In genomic region chr4:107130157-107130556, GRCh38 we compare ENCODE assay signal across 17 cellular contexts.
DNase-seq lines count a peak whose midpoint lies in the region; ATAC-seq and TF ChIP-seq lines count a peak whose summit lies in the region.
"Had no signal": no experiment of that assay in that cellular context is flagged by ENCODE, and none has a peak within 500 bp of the region (broad histone marks: within the 10 kb centered on the region; RNA-seq: fewer than 3 reads in every experiment).

No MANE protein-coding gene starts in this region.

- H4K8ac ChIP-seq in H9 (replicated peaks; ENCODE audit: insufficient read length, low read depth, low read length), result no peak overlapping the region

- no peak overlapping the region for H3K27ac ChIP-seq in H9 (ENCODE audit: insufficient read length, low read depth, low read length)
- H3K27ac ChIP-seq in hepatocyte, result peak overlapping the region; percentile 9
- no peak overlapping the region for H3K27ac ChIP-seq in osteoblast (ENCODE audit: low read depth, low read length)
- H3K27ac ChIP-seq: SJSA1 had no signal

- H4K20me1 ChIP-seq in H9 (ENCODE audit: control insufficient read depth, insufficient read depth, insufficient read length) (no peaks in the 10 kb centered on the region), hepatocyte (ENCODE audit: insufficient read depth, poor library complexity, severe bottlenecking) (no peaks in the 10 kb centered on the region), osteoblast (ENCODE audit: insufficient read depth, low read length) (no peaks in the 10 kb centered on the region)

- no peaks in the 10 kb centered on the region for H3K4me1 ChIP-seq in H9 (ENCODE audit: insufficient read depth, low read length)
- H3K4me1 ChIP-seq in hepatocyte (ENCODE audit: insufficient read depth), result no peaks in the 10 kb centered on the region
- H3K4me1 ChIP-seq in osteoblast (ENCODE audit: insufficient read depth, low read length), result peaks cover 31% of the 10 kb centered on the region
- H3K4me1 ChIP-seq: SJSA1 had no signal

- no peak overlapping the region for H2BK15ac ChIP-seq in H9 (ENCODE audit: low read depth, low read length)

- H3K79me2 ChIP-seq in H9 (ENCODE audit: insufficient read depth, low read length) (no peaks in the 10 kb centered on the region), hepatocyte (no peaks in the 10 kb centered on the region), osteoblast (ENCODE audit: insufficient read depth, low read length) (no peaks in the 10 kb centered on the region)

- H3K27ac Mint-ChIP-seq in H9 (no peak overlapping the region), chondrocyte (ENCODE audit: unreplicated experiment) (peak overlapping the region; percentile 88)
- H3K27ac Mint-ChIP-seq: B cell; CD4-positive, alpha-beta T cell had no signal

- no peak overlapping the region for H3K23ac ChIP-seq in H9 (ENCODE audit: insufficient read length, low read depth, low read length)

- H3K4me1 Mint-ChIP-seq in H9 (peaks cover 4 to 7% of the 10 kb centered on the region in 2 experiments), chondrocyte (ENCODE audit: low read depth) (peaks cover 78% of the 10 kb centered on the region)
- H3K4me1 Mint-ChIP-seq: B cell had no signal

- H3K4me3 Mint-ChIP-seq in H9, result no peak overlapping the region
- H3K4me3 Mint-ChIP-seq in chondrocyte (ENCODE audit: unreplicated experiment), result no peak overlapping the region
- H3K4me3 Mint-ChIP-seq: B cell; CD4-positive, alpha-beta T cell had no signal

- no peak overlapping the region for H2BK12ac ChIP-seq in H9 (ENCODE audit: insufficient read length, low read depth, low read length)

- no peak overlapping the region for H4K5ac ChIP-seq in H9 (ENCODE audit: insufficient read length, low read depth, low read length)

- H3K56ac ChIP-seq in H9 (ENCODE audit: insufficient read length, low read depth, low read length), result no peak overlapping the region

- TF ChIP-seq CTCF in H9 (conservative IDR thresholded peaks at IDR 0.05) (no peak), chondrocyte (IDR thresholded peaks at IDR 0.05) (no peak), hepatocyte (IDR thresholded peaks at IDR 0.05; ENCODE audit: poor library complexity) (no peak), osteoblast (IDR thresholded peaks at IDR 0.05; ENCODE audit: extremely low read depth, low read depth, low read length) (no peak)

- no peak overlapping the region for H3T11ph ChIP-seq in H9 (ENCODE audit: low read length)

- H2BK120ac ChIP-seq in H9 (ENCODE audit: low read depth, low read length, poor library complexity, severe bottlenecking), result no peak overlapping the region

- H3K36me3 ChIP-seq in hepatocyte (replicated peaks; ENCODE audit: insufficient read depth, low read depth), result no peaks in the 10 kb centered on the region
- H3K36me3 ChIP-seq in osteoblast (ENCODE audit: insufficient read depth, low read length), result no peaks in the 10 kb centered on the region
- H3K36me3 ChIP-seq: SJSA1 had no signal

- no peak overlapping the region for H3K18ac ChIP-seq in H9 (ENCODE audit: insufficient read length, low read depth, low read length)

- H3K4me3 ChIP-seq in hepatocyte (no peak overlapping the region), osteoblast (ENCODE audit: insufficient read depth, low read length) (no peak overlapping the region)
- H3K4me3 ChIP-seq: K562, SJSA1 had no signal

- H3K36me3 Mint-ChIP-seq in H9 (ENCODE audit: insufficient read depth in 1 of 3, low read depth in 3 of 3) (no peaks in the 10 kb centered on the region), chondrocyte (ENCODE audit: low read depth) (no peaks in the 10 kb centered on the region)

- H3K23me2 ChIP-seq in H9 (ENCODE audit: insufficient read length, low read depth, low read length, poor library complexity, severe bottlenecking), result no peaks in the 10 kb centered on the region

- no peak overlapping the region for H3K4ac ChIP-seq in H9 (ENCODE audit: low read depth, low read length)

- no peak overlapping the region for H2BK20ac ChIP-seq in H9 (ENCODE audit: low read depth, low read length, poor library complexity, severe bottlenecking)

- DNase-seq in H9, result no peak
- DNase-seq in chondrocyte (ENCODE audit: low spot score), result no peak
- no peak for DNase-seq in hepatocyte (ENCODE audit: low spot score)
- DNase-seq in pulmonary artery endothelial cell (ENCODE audit: low read depth, low spot score), result peak; percentile 81
- DNase-seq in osteoblast (ENCODE audit: insufficient read length, low spot score, missing footprints), result no peak
- DNase-seq in ACHN, result no peak
- DNase-seq in DMS53 treated with DMSO at 0.1 percent for 48 hours (lab: John Stamatoyannopoulos, UW; ENCODE audit: unreplicated experiment), result no peak
- DNase-seq: CD4-positive, alpha-beta T cell; NCI-H1436 treated with DMSO at 0.1 percent for 48 hours; NCI-H2081; NCI-H345; NCI-H69; PC-3 had no signal

- no peaks in the 10 kb centered on the region for H3K9me3 Mint-ChIP-seq in H9
- peaks cover 8% of the 10 kb centered on the region for H3K9me3 Mint-ChIP-seq in chondrocyte (ENCODE audit: low read depth)
- H3K9me3 Mint-ChIP-seq: CD4-positive, alpha-beta T cell had no signal

- H3K14ac ChIP-seq in H9 (ENCODE audit: insufficient read depth, low read length), result no peak overlapping the region

- no CpG with 5 or more reads among the region's 3 CpGs for WGBS in H9 (ENCODE audit: extremely low coverage, insufficient read length, low lambda C conversion rate)
- WGBS in hepatocyte (ENCODE audit: low lambda C conversion rate, missing lambda C conversion rate), result 64% methylated on average over 3 of the region's 3 CpGs

- peak overlapping the region; percentile 32 for H2AFZ ChIP-seq in H9 (ENCODE audit: low read length)
- H2AFZ ChIP-seq in hepatocyte, result no peak overlapping the region
- H2AFZ ChIP-seq in osteoblast (ENCODE audit: low read length), result no peak overlapping the region

- H3K9ac ChIP-seq in H9 (ENCODE audit: extremely low read depth, insufficient read length, low read length), result no peak overlapping the region

- in situ Hi-C loops in ACHN (cut with HindIII; ENCODE audit: low pct_ligation_motif_present, low pct_unique_long_range_greater_than_20kb, low sequenced_read_pairs), result no loop called here

- H4K91ac ChIP-seq in H9 (ENCODE audit: insufficient read length, low read depth, low read length), result no peak overlapping the region

- no peak overlapping the region for H2AK5ac ChIP-seq in H9 (ENCODE audit: insufficient read length, low read length)

- H3K9me3 ChIP-seq in H9 (ENCODE audit: control insufficient read depth, low read depth, low read length) (no peaks in the 10 kb centered on the region), hepatocyte (ENCODE audit: low read depth) (no peaks in the 10 kb centered on the region), osteoblast (ENCODE audit: low read depth, low read length) (no peaks in the 10 kb centered on the region)
- H3K9me3 ChIP-seq: SJSA1 had no signal

- no peaks in the 10 kb centered on the region for H3K27me3 Mint-ChIP-seq in H9 (ENCODE audit: low read depth)
- H3K27me3 Mint-ChIP-seq in chondrocyte (ENCODE audit: low read depth), result no peaks in the 10 kb centered on the region
- H3K27me3 Mint-ChIP-seq: B cell had no signal

- no peaks in the 10 kb centered on the region for H3K9me2 ChIP-seq in hepatocyte (replicated peaks; ENCODE audit: insufficient read depth)

- ATAC-seq in GM21390 (IDR thresholded peaks at IDR 0.05; ENCODE audit: unreplicated experiment), result no peak
- ATAC-seq: K562, PC-3 had no signal

- H2BK5ac ChIP-seq in H9 (ENCODE audit: insufficient read length, low read length), result no peak overlapping the region

- H3K27me3 ChIP-seq in H9 (ENCODE audit: insufficient read depth, low read length), result no peaks in the 10 kb centered on the region
- no peaks in the 10 kb centered on the region for H3K27me3 ChIP-seq in hepatocyte
- H3K27me3 ChIP-seq in osteoblast (ENCODE audit: insufficient read depth, low read length), result no peaks in the 10 kb centered on the region
- H3K27me3 ChIP-seq: SJSA1 had no signal

- no peaks in the 10 kb centered on the region for H3K79me1 ChIP-seq in H9 (ENCODE audit: insufficient read depth, low read depth, low read length, poor library complexity, severe bottlenecking)

- H3K4me2 ChIP-seq in H9 (ENCODE audit: insufficient read depth, insufficient read length, low read length) (no peak overlapping the region), hepatocyte (no peak overlapping the region), osteoblast (ENCODE audit: insufficient read depth, low read length) (no peak overlapping the region)
